In genomic region chr22:42408815-42409529, GRCh38 we compare ENCODE assay signal across 19 cellular contexts. TPM values are rescaled to one million over a fixed set of nuclear protein-coding genes. Genes with fewer than 3 reads are reported as not detected.
DNase-seq lines count a peak whose midpoint lies in the region; ATAC-seq and TF ChIP-seq lines count a peak whose summit lies in the region.
"Had no signal": no experiment of that assay in that cellular context is flagged by ENCODE, and none has a peak within 500 bp of the region (broad histone marks: within the 10 kb centered on the region; RNA-seq: fewer than 3 reads in every experiment).

No MANE protein-coding gene starts in this region.

- H3K27ac ChIP-seq in BLaER1: no peak overlapping the region; the same call in 1 of the 2 replicates
- H3K27ac ChIP-seq in Panc1 (ENCODE audit: low read length): no peak overlapping the region
- H3K27ac ChIP-seq: BLaER1 treated with 17β-estradiol and CSF1 and Interleukin-3, amounts not matched to agents 10 nM and 100 nM had no signal

- BruUV-seq in Panc1 (replicated peaks; lab: Mats Ljungman, UMichigan): no TSS peak

- peaks cover 14% of the 10 kb centered on the region for H3K36me3 Mint-ChIP-seq in stimulated activated memory B cell treated with anti-CD40 and anti-IgM and Interleukin-4, amounts not matched to agents 10 μg/mL and 1 μg/mL and 100 μg/mL, for 72 hours
- H3K36me3 Mint-ChIP-seq: CD8-positive, alpha-beta T cell had no signal

- H3K4me1 ChIP-seq in BLaER1 (peaks cover 63% of the 10 kb centered on the region), Panc1 (ENCODE audit: control insufficient read depth, insufficient read depth, low read length) (no peaks in the 10 kb centered on the region)

- DNase-seq in Panc1 (ENCODE audit: low read depth, low spot score) (no peak), left kidney (ENCODE audit: low read depth, low spot score) (peak; percentile 62), GM20000 (ENCODE audit: low spot score) (no peak)
- DNase-seq: 8988T; Calu3; CD8-positive, alpha-beta T cell; DMS79 treated with DMSO at 0.1 percent for 48 hours; GF-D8; HCEC 1CT; HFFc6 had no signal

- H3K4me3 ChIP-seq in BLaER1: no peak overlapping the region
- no peak overlapping the region for H3K4me3 ChIP-seq in Panc1 (ENCODE audit: low read depth in 2 of 2, low read length in 2 of 2)
- H3K4me3 ChIP-seq: BLaER1 treated with 17β-estradiol and CSF1 and Interleukin-3, amounts not matched to agents 10 nM and 100 nM had no signal

- H3K27me3 ChIP-seq in BLaER1 (no peaks in the 10 kb centered on the region), Panc1 (ENCODE audit: control insufficient read depth, insufficient read depth, low read length) (no peaks in the 10 kb centered on the region)

- CTCF ChIA-PET in Panc1 (lab: Charles Lee): no interaction called here

- no peaks in the 10 kb centered on the region for H3K27me3 Mint-ChIP-seq in stimulated activated memory B cell treated with anti-CD40 and anti-IgM and Interleukin-4, amounts not matched to agents 10 μg/mL and 1 μg/mL and 100 μg/mL, for 72 hours

- TF ChIP-seq CTCF in Panc1 (IDR thresholded peaks at IDR 0.05) (no peak), GM20000 (IDR thresholded peaks at IDR 0.05; ENCODE audit: extremely low read depth, missing control alignments) (no peak)

- H4K20me1 ChIP-seq in BLaER1: no peaks in the 10 kb centered on the region

- peak overlapping the region; percentile 19; the same call in 1 of the 2 replicates for H3K4me2 ChIP-seq in BLaER1

- H3K9me3 Mint-ChIP-seq in stimulated activated memory B cell treated with anti-CD40 and anti-IgM and Interleukin-4, amounts not matched to agents 10 μg/mL and 1 μg/mL and 100 μg/mL, for 72 hours: no peaks in the 10 kb centered on the region
- H3K9me3 Mint-ChIP-seq: CD8-positive, alpha-beta T cell; HFFc6; IgD-negative memory B cell had no signal

- H3K9me3 ChIP-seq in BLaER1: no peaks in the 10 kb centered on the region
- no peaks in the 10 kb centered on the region for H3K9me3 ChIP-seq in Panc1 (ENCODE audit: control insufficient read depth, insufficient read depth, low read depth, low read length)
- H3K9me3 ChIP-seq: BLaER1 treated with 17β-estradiol and CSF1 and Interleukin-3, amounts not matched to agents 10 nM and 100 nM had no signal

- POLR2A ChIA-PET in Panc1 (lab: Charles Lee): no interaction called here

- H3K36me3 ChIP-seq in BLaER1: no peaks in the 10 kb centered on the region
- no peaks in the 10 kb centered on the region for H3K36me3 ChIP-seq in Panc1 (ENCODE audit: control insufficient read depth, insufficient read depth, low read length)

- peaks cover 9% of the 10 kb centered on the region for H3K4me1 Mint-ChIP-seq in stimulated activated memory B cell treated with anti-CD40 and anti-IgM and Interleukin-4, amounts not matched to agents 10 μg/mL and 1 μg/mL and 100 μg/mL, for 72 hours

- H3K4me3 Mint-ChIP-seq in stimulated activated memory B cell treated with anti-CD40 and anti-IgM and Interleukin-4, amounts not matched to agents 10 μg/mL and 1 μg/mL and 100 μg/mL, for 72 hours: no peak overlapping the region
- H3K4me3 Mint-ChIP-seq: CD8-positive, alpha-beta T cell; HFFc6 had no signal

- in situ Hi-C loops in Panc1 (cut with HindIII; ENCODE audit: low pct_unique_long_range_greater_than_20kb, low sequenced_read_pairs): no loop called here

- intact Hi-C loops in Panc1 (cut with micrococcal nuclease; ENCODE audit: unreplicated experiment): no loop called here

- ATAC-seq in Panc1: 0 out of 2 replicates have a peak, but pooled peaks have one; percentile 31
- peak; percentile 40 for ATAC-seq in stimulated activated memory B cell treated with anti-CD40 and anti-IgM and Interleukin-4, amounts not matched to agents 10 μg/mL and 1 μg/mL and 100 μg/mL, for 72 hours
- no peak for ATAC-seq in GM21619 (IDR thresholded peaks at IDR 0.05; ENCODE audit: unreplicated experiment)
- no peak for ATAC-seq in HG03097 (IDR thresholded peaks at IDR 0.05; ENCODE audit: low FRiP score, unreplicated experiment)
- ATAC-seq: CD8-positive, alpha-beta T cell; HepG2 had no signal

- H3K27ac Mint-ChIP-seq in stimulated activated memory B cell treated with anti-CD40 and anti-IgM and Interleukin-4, amounts not matched to agents 10 μg/mL and 1 μg/mL and 100 μg/mL, for 72 hours: no peak overlapping the region
- H3K27ac Mint-ChIP-seq: CD8-positive, alpha-beta T cell; HFFc6; IgD-negative memory B cell had no signal

- H3K9ac ChIP-seq in BLaER1: no peak overlapping the region

RNA-seq across cellular contexts. Expression of gene NFAM1, which starts 23.2 kb away (rescaled TPM):
- 0.41 TPM for total RNA-seq in Panc1 (2021; ENCODE audit: unreplicated experiment)
- 0.47 TPM for polyA plus RNA-seq in Panc1 (2012; ENCODE audit: insufficient read length)
- total RNA-seq: CD8-positive, alpha-beta T cell; H4; HepG2; HFFc6 had no signal
- polyA plus RNA-seq: AG04450 had no signal

Comparison
In these comparisons a context has a peak if more than half of its experiments do, and no peak if none do; other contexts are left out.
1. ATAC-seq: peak in Panc1 (single experiment) and stimulated activated memory B cell treated with anti-CD40 and anti-IgM and Interleukin-4, amounts not matched to agents 10 μg/mL and 1 μg/mL and 100 μg/mL, for 72 hours (single experiment); none in GM21619 (single experiment) and HG03097 (single experiment).